13 cellular contexts compared by ENCODE assay signal in genomic region chr11:1890856-1891830, GRCh38. TPM values are rescaled to one million over a fixed set of nuclear protein-coding genes. Genes with fewer than 3 reads are reported as not detected.
DNase-seq lines count a peak whose midpoint lies in the region; ATAC-seq and TF ChIP-seq lines count a peak whose summit lies in the region.
"Had no signal": no experiment of that assay in that cellular context is flagged by ENCODE, and none has a peak within 500 bp of the region (broad histone marks: within the 10 kb centered on the region; RNA-seq: fewer than 3 reads in every experiment).

No MANE protein-coding gene starts in this region.

- 84 to 85% methylated on average over 33 to 34 of the region's 34 CpGs for WGBS in heart right ventricle, 2 donors
- 73 to 92% methylated on average over 10 to 25 of the region's 34 CpGs for WGBS in transverse colon (ENCODE audit: low coverage in 1 of 2), 2 donors

- TF ChIP-seq CTCF in GM13976 (IDR thresholded peaks at IDR 0.05; ENCODE audit: borderline replicate concordance, control extremely low read depth, extremely low read depth, insufficient read depth, missing control alignments): no peak
- no peak for TF ChIP-seq CTCF in heart right ventricle (IDR thresholded peaks at IDR 0.05)
- no peak for TF ChIP-seq CTCF in gastrocnemius medialis (IDR thresholded peaks at IDR 0.05 in 4 of 5, conservative IDR thresholded peaks at IDR 0.05 in 1 of 5)
- TF ChIP-seq CTCF in transverse colon (IDR thresholded peaks at IDR 0.05): no peak

- intact Hi-C loops in heart right ventricle (cut with DNase I): loop anchor here in 2 of 10 donors (10.0 kb wide), 1 partner anchor 54 kb away; the partner anchor contains the start of gene MRPL23 (in 2 of the 2)
- intact Hi-C loops in gastrocnemius medialis (cut with DNase I; ENCODE audit: low total_unique reads): no loop called here
- intact Hi-C loops in transverse colon (cut with DNase I; ENCODE audit: low total_unique reads): loop anchor here (10.0 kb wide), 1 partner anchor 54 kb away; the partner anchor contains the start of gene MRPL23

- H3K27me3 ChIP-seq in SJCRH30 (peaks cover under 1% of the 10 kb centered on the region; the same call in 1 of the 2 replicates), heart right ventricle (peaks cover 0 to 4% (median 0%) of the 10 kb centered on the region in 7 donors), gastrocnemius medialis (no peaks in the 10 kb centered on the region), transverse colon (no peaks in the 10 kb centered on the region), HAP-1 (ENCODE audit: low read depth) (peaks cover 13% of the 10 kb centered on the region)
- H3K27me3 ChIP-seq: hepatocyte, Peyer's patch had no signal

- H3K27ac ChIP-seq in SJCRH30: peak overlapping the region; percentile 32; the same call in 1 of the 2 replicates
- H3K27ac ChIP-seq in heart right ventricle: peak overlapping the region in 3 of 10 donors; percentile 16 to 41 (median 31)
- H3K27ac ChIP-seq in gastrocnemius medialis: peak overlapping the region; percentile 74 to 87 (median 80)
- no peak overlapping the region for H3K27ac ChIP-seq in transverse colon
- H3K27ac ChIP-seq: GM23248, hepatocyte, Peyer's patch had no signal

- no peaks in the 10 kb centered on the region for H3K9me3 ChIP-seq in SJCRH30 (replicated peaks)
- no peaks in the 10 kb centered on the region for H3K9me3 ChIP-seq in heart right ventricle
- no peaks in the 10 kb centered on the region for H3K9me3 ChIP-seq in gastrocnemius medialis
- H3K9me3 ChIP-seq in transverse colon: no peaks in the 10 kb centered on the region
- H3K9me3 ChIP-seq in HAP-1: no peaks in the 10 kb centered on the region
- H3K9me3 ChIP-seq: Peyer's patch had no signal

- DNase-seq in GM13976 (ENCODE audit: low spot score) (peak; percentile 35), SJCRH30 (peak in 1 of 2 experiments; percentile 45), heart right ventricle (no peak), gastrocnemius medialis (peak; percentile 57 to 85), transverse colon (no peak), HUDEP-2 (lab: John Stamatoyannopoulos, UW; ENCODE audit: unreplicated experiment in 76 of 76) (no peak), HAP-1 (ENCODE audit: low spot score in 2 of 2) (no peak), NCI-H1694 (lab: John Stamatoyannopoulos, UW) (no peak)
- DNase-seq: GM23248, KG1 had no signal

- no peak overlapping the region for H3K4me3 ChIP-seq in SJCRH30
- no peak overlapping the region for H3K4me3 ChIP-seq in heart right ventricle
- H3K4me3 ChIP-seq in gastrocnemius medialis: peak overlapping the region in 1 of 4 donors; percentile 6
- no peak overlapping the region for H3K4me3 ChIP-seq in transverse colon
- no peak overlapping the region for H3K4me3 ChIP-seq in HAP-1
- H3K4me3 ChIP-seq: GM23248, hepatocyte, Peyer's patch had no signal

- TF ChIP-seq EP300 in transverse colon (IDR thresholded peaks at IDR 0.05; ENCODE audit: low read depth): no peak

- H3K36me3 ChIP-seq in SJCRH30 (no peaks in the 10 kb centered on the region), heart right ventricle (peaks cover 0 to 41% (median 0%) of the 10 kb centered on the region in 9 donors), gastrocnemius medialis (no peaks in the 10 kb centered on the region), transverse colon (no peaks in the 10 kb centered on the region), HAP-1 (replicated peaks) (no peaks in the 10 kb centered on the region)
- H3K36me3 ChIP-seq: Peyer's patch had no signal

- in situ Hi-C loops in GM13976 (cut with MboI; ENCODE audit: low sequenced_read_pairs, unreplicated experiment) (no loop called here), gastrocnemius medialis (cut with MboI; ENCODE audit: low sequenced_read_pairs in 4 of 4) (loop anchor here in 1 of 4 donors (25.0 kb wide), 1 partner anchor 271 kb away; the partner anchor contains the start of genes INS and TH), transverse colon (cut with MboI; ENCODE audit: low pct_ligation_motif_present in 1 of 4, low pct_unique_long_range_greater_than_20kb in 1 of 4, low sequenced_read_pairs in 3 of 4) (no loop called here), HAP-1 (cut with MboI; ENCODE audit: low sequenced_read_pairs) (no loop called here)

- TF ChIP-seq POLR2A in gastrocnemius medialis (IDR thresholded peaks at IDR 0.05) (no peak), transverse colon (IDR thresholded peaks at IDR 0.05) (no peak)

- ATAC-seq in heart right ventricle (peak in 6 of 8 donors; percentile 6 to 35 (median 12)), gastrocnemius medialis (peak; percentile 82 to 86)

- H3K4me1 ChIP-seq in SJCRH30 (no peaks in the 10 kb centered on the region), heart right ventricle (peaks cover 0 to 43% (median 6%) of the 10 kb centered on the region in 9 donors), gastrocnemius medialis (peaks cover 16 to 42% of the 10 kb centered on the region in 2 donors), transverse colon (peaks cover 0 to 5% (median 0%) of the 10 kb centered on the region in 4 donors), HAP-1 (no peaks in the 10 kb centered on the region)

RNA-seq across cellular contexts. Expression of gene PRR33, which starts 0.6 kb away (rescaled TPM):
- 0.02 and 0.05 TPM in 2 replicates for total RNA-seq in SJCRH30 (2014; rRNA removed; shearing (Covaris generic))
- total RNA-seq in heart right ventricle (1 to 10 TPM; 2.3 to 4.9 (median 3.5) TPM), gastrocnemius medialis (1 to 10 TPM in 2 of 4 donors, under 1 TPM in 2; 0.16 to 2.3 (median 1.0) TPM), transverse colon (not detected)
- polyA plus RNA-seq in heart right ventricle: 1 to 10 TPM in 1 of 2 donors, under 1 TPM in 1; 0.09 to 6.5 TPM
- total RNA-seq: GM23248, hepatocyte, mononuclear cell, Peyer's patch had no signal
- polyA plus RNA-seq: GM23248 had no signal

RNA-seq across cellular contexts. Expression of gene TNNT3, which starts 28.4 kb away (rescaled TPM):
- 2.2 and 2.3 TPM in 2 replicates for total RNA-seq in SJCRH30 (2014; rRNA removed; shearing (Covaris generic))
- total RNA-seq in heart right ventricle (10 to 100 TPM; 12.5 to 49.9 (median 39.9) TPM), gastrocnemius medialis (1,000 to 10,000 TPM; 1,260 to 3,441 (median 1,835) TPM), transverse colon (1 to 10 TPM in 2 of 4 donors, not detected in 2; 1.9 to 3.3 TPM)
- 10 to 100 TPM; 45.7 to 48.5 TPM for polyA plus RNA-seq in heart right ventricle
- total RNA-seq: GM23248 had no signal
- polyA plus RNA-seq: GM23248 had no signal

RNA-seq across cellular contexts. Expression of gene LSP1, which starts 38.3 kb away (rescaled TPM):
- 15.0 and 15.4 TPM in 2 replicates for total RNA-seq in SJCRH30 (2014; rRNA removed; shearing (Covaris generic))
- total RNA-seq in heart right ventricle: 10 to 100 TPM; 16.0 to 57.2 (median 20.8) TPM
- polyA plus RNA-seq in heart right ventricle: 10 to 100 TPM; 21.3 to 21.5 TPM
- total RNA-seq in gastrocnemius medialis: 10 to 100 TPM in 1 of 4 donors, 1 to 10 TPM in 3; 3.0 to 13.5 (median 5.5) TPM
- 10 to 100 TPM; 12.3 to 69.6 (median 23.2) TPM for total RNA-seq in transverse colon
- total RNA-seq: GM23248 had no signal

RNA-seq across cellular contexts. Expression of gene TNNI2, which starts 52.4 kb away (rescaled TPM):
- 20.2 and 20.5 TPM in 2 replicates for total RNA-seq in SJCRH30 (2014; rRNA removed; shearing (Covaris generic))
- total RNA-seq in heart right ventricle: under 1 TPM in 3 of 10 donors, not detected in 7; 0.36 to 0.55 (median 0.46) TPM
- 1 to 10 TPM in 1 of 2 donors, under 1 TPM in 1; 0.71 to 1.2 TPM for polyA plus RNA-seq in heart right ventricle
- 1,000 to 10,000 TPM; 1,499 to 3,728 (median 2,254) TPM for total RNA-seq in gastrocnemius medialis
- 10 to 100 TPM in 1 of 4 donors, 1 to 10 TPM in 1, not detected in 2; 3.5 to 35.9 TPM for total RNA-seq in transverse colon
- total RNA-seq: GM23248 had no signal
- polyA plus RNA-seq: GM23248 had no signal

RNA-seq across cellular contexts. Expression of gene MRPL23, which starts 56.0 kb away (rescaled TPM):
- total RNA-seq in SJCRH30 (2014; rRNA removed; shearing (Covaris generic)): 50.4 and 54.9 TPM in 2 replicates
- total RNA-seq in heart right ventricle: 10 to 100 TPM; 45.9 to 95.8 (median 74.2) TPM
- 100 to 1,000 TPM; 225 to 356 TPM for polyA plus RNA-seq in heart right ventricle
- total RNA-seq in gastrocnemius medialis: 100 to 1,000 TPM; 128 to 243 (median 187) TPM
- 100 to 1,000 TPM in 2 of 4 donors, 10 to 100 TPM in 2; 91.7 to 187 (median 127) TPM for total RNA-seq in transverse colon

Comparison
In these comparisons a context has a peak if more than half of its experiments do, and no peak if none do; other contexts are left out.
1. DNase-seq: peak in GM13976 (single experiment) and gastrocnemius medialis (2 of 2); none in heart right ventricle (0 of 2), transverse colon (single experiment), HUDEP-2 (0 of 76), HAP-1 (0 of 2) and NCI-H1694 (single experiment).
2. H3K27ac ChIP-seq: peak in SJCRH30 (single experiment) and gastrocnemius medialis (4 of 4); none in transverse colon (0 of 4).
3. RNA of gene TNNT3, which starts 28.4 kb away (total RNA-seq): 1,260 to 3,441 TPM in gastrocnemius medialis; 12.5 to 49.9 TPM in heart right ventricle, 2.2 to 2.3 TPM in SJCRH30 and 1.9 to 3.3 TPM in transverse colon; every median in the first group is over 10 times any median in the second.